ENCODE assay signal across 26 cellular contexts in the genomic region with DNA sequence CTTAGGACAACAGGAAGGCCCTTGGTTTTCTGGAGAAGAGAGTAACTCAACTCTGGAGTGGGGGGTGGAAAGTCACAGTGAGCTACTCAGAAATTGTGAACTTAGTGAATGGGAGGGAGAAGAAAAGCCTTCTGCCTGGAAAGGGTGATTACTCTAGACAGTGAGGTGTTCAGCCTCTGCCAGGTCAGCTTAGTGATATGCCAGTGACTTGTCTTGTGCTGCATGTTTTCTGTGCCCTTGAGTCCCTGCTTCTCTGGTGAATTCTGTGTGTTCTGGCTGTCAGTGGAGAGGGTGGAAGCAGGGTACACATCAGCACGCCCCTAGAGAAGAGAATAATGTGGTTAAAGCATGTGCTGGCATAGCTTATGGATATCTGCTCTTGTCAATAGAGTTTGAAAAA.
"Had no signal": no experiment of that assay in that cellular context is flagged by ENCODE, and none has a peak within 500 bp of the region (broad histone marks: within the 10 kb centered on the region; RNA-seq: fewer than 3 reads in every experiment).

No MANE protein-coding gene starts in this region.

- H2AFZ ChIP-seq: neural progenitor cell had no signal

- H3K4me3 ChIP-seq: dorsolateral prefrontal cortex, lung, mucosa of descending colon, neural progenitor cell, prostate gland, right atrium auricular region, smooth muscle cell, suprapubic skin, thyroid gland had no signal

- H3K4me1 Mint-ChIP-seq: memory B cell; mesothelial cell of epicardium; neural progenitor cell; stimulated activated naive CD8-positive, alpha-beta T cell treated with anti-CD3 and anti-CD28 coated beads, Interleukin-15, amount 100 ng/mL, for 72 hours had no signal

- H3K27ac Mint-ChIP-seq: memory B cell; mesothelial cell of epicardium; naive B cell; nephron; neural progenitor cell; stimulated activated naive CD8-positive, alpha-beta T cell treated with anti-CD3 and anti-CD28 coated beads, Interleukin-15, amount 100 ng/mL, for 72 hours; type B pancreatic cell had no signal

- ATAC-seq: left lobe of liver; mucosa of descending colon; sciatic nerve; stimulated activated naive CD8-positive, alpha-beta T cell treated with anti-CD3 and anti-CD28 coated beads, Interleukin-15, amount 100 ng/mL, for 72 hours had no signal

- H3K9me3 ChIP-seq: prostate gland, right atrium auricular region, thyroid gland had no signal

- H3K4me1 ChIP-seq: neural progenitor cell, prostate gland, right atrium auricular region, suprapubic skin, thyroid gland had no signal

- DNase-seq: dorsolateral prefrontal cortex; effector CD4-positive, alpha-beta T cell; kidney; mucosa of descending colon; naive B cell; stimulated activated CD4-positive, alpha-beta T cell treated with anti-CD3 and anti-CD28 coated beads, Interleukin-12 subunit alpha, Interleukin-12 subunit beta, amount 100 ng/mL, for 4 hours; stimulated activated CD4-positive, alpha-beta T cell treated with anti-CD3 and anti-CD28 coated beads, Interleukin-1b, Interleukin-23, amount 100 ng/mL, for 48 hours; stimulated activated CD4-positive, alpha-beta T cell treated with anti-CD3 and anti-CD28 coated beads, Interleukin-4, amount 100 ng/mL, for 1 hour; stimulated activated CD8-positive, alpha-beta memory T cell treated with anti-CD3 and anti-CD28 coated beads, Interleukin-4, amount 100 ng/mL, for 48 hours; stimulated activated naive CD4-positive, alpha-beta T cell; stimulated activated naive CD8-positive, alpha-beta T cell treated with anti-CD3 and anti-CD28 coated beads, Interleukin-15, amount 100 ng/mL, for 72 hours; thyroid gland had no signal

- H3K4me2 ChIP-seq: neural progenitor cell, smooth muscle cell had no signal

- H3K36me3 ChIP-seq: neural progenitor cell had no signal

- H3K27ac ChIP-seq: dorsolateral prefrontal cortex, neural progenitor cell, prostate gland, right atrium auricular region, suprapubic skin, thyroid gland had no signal

- H3K4me3 Mint-ChIP-seq: memory B cell; mesothelial cell of epicardium; nephron; neural progenitor cell; stimulated activated naive CD8-positive, alpha-beta T cell treated with anti-CD3 and anti-CD28 coated beads, Interleukin-15, amount 100 ng/mL, for 72 hours; type B pancreatic cell had no signal

- H3K27me3 Mint-ChIP-seq: memory B cell; naive B cell; stimulated activated naive CD8-positive, alpha-beta T cell treated with anti-CD3 and anti-CD28 coated beads, Interleukin-15, amount 100 ng/mL, for 72 hours; type B pancreatic cell had no signal

- H3K27me3 ChIP-seq: dorsolateral prefrontal cortex, neural progenitor cell, right atrium auricular region, suprapubic skin, thyroid gland had no signal

- FAIRE-seq: colon, frontal cortex, kidney had no signal

- H3K9ac ChIP-seq: neural progenitor cell had no signal
